Comparison of ENCODE assay signal across 1 cellular context in the genomic region with DNA sequence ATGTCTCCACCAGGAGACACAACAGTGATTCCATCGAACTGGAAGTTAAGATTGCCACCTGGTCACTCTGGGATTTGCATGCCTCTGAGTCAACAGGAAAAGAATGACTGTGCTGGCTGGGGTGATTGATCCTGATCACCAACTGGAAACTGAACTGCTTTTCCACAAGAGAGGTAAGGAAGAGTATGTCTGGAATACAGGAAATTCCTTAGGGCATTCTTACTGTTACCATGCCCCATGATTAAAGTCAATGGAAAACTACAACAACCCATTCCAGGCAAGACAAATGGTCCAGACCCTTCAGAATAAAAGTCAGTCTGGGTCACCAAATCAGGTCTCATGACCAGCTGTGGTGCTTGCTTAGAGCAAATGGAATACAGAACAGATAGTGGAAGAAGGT.
TF ChIP-seq lines count a peak whose summit lies in the region.

No MANE protein-coding gene starts in this region.

TF ChIP-seq in H1, 55 proteins besides CTCF, POLR2A, EP300 and RAD21 (continued from another document):
- TF ChIP-seq YY1 (IDR thresholded peaks at IDR 0.05; ENCODE audit: low read depth, low read length) (no peak), MAFK (IDR thresholded peaks at IDR 0.05; ENCODE audit: low read depth, low read length) (no peak), EZH2 (IDR thresholded peaks at IDR 0.05; ENCODE audit: low read depth, low read length, severe bottlenecking) (no peak), BACH1 (IDR thresholded peaks at IDR 0.05; ENCODE audit: low read length) (no peak), RBBP5 (IDR thresholded peaks at IDR 0.05; ENCODE audit: borderline replicate concordance, low read depth, low read length) (no peak), NANOG (IDR thresholded peaks at IDR 0.05; ENCODE audit: insufficient read depth, low read depth, low read length, poor library complexity, severe bottlenecking) (no peak), RXRA (IDR thresholded peaks at IDR 0.05; ENCODE audit: insufficient read depth, low read depth, low read length) (no peak), SIN3A (conservative IDR thresholded peaks at IDR 0.05 in 1 of 2, IDR thresholded peaks at IDR 0.05 in 1 of 2; ENCODE audit: low read depth in 1 of 2, low read length in 2 of 2) (no peak), SRF (IDR thresholded peaks at IDR 0.05; ENCODE audit: low read depth, low read length) (no peak), KDM5A (IDR thresholded peaks at IDR 0.05; ENCODE audit: low read length) (no peak)
- TF ChIP-seq, protein P1, sequence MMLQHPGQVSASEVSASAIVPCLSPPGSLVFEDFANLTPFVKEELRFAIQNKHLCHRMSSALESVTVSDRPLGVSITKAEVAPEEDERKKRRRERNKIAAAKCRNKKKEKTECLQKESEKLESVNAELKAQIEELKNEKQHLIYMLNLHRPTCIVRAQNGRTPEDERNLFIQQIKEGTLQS (IDR thresholded peaks at IDR 0.05; ENCODE audit: insufficient read depth, low read depth, low read length), result no peak
- TF ChIP-seq, protein P2, sequence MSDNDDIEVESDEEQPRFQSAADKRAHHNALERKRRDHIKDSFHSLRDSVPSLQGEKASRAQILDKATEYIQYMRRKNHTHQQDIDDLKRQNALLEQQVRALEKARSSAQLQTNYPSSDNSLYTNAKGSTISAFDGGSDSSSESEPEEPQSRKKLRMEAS (IDR thresholded peaks at IDR 0.05), result no peak
TF ChIP-seq in H1: peak in this region for 0.
